In the genomic region with DNA sequence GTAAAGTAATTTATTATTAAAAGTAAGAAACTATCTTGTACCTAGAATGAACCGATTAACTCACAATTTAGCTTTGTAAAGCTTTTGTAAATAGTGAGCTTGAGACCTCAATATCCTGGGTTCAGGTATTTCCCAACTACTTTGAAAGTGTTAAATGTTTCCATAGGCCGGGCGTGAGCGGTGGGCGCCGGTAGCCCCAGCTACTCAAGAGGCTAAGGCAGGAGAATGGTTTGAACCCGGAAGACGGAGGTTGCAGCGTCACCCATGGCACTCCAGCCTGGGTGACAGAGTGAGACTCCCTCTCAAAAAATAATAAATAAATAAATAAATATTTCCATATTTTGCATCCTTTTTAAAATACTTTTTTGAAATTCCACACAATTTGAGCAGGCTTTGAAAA, we compare ENCODE assay signal across 2 cellular contexts.
TF ChIP-seq lines count a peak whose summit lies in the region.

No MANE protein-coding gene starts in this region.

TF ChIP-seq in WTC11, 78 proteins besides CTCF, POLR2A, EP300 and RAD21 (continued from another document):
- TF ChIP-seq PREB (CRISPR knock-in tag; IDR thresholded peaks at IDR 0.05; ENCODE audit: borderline replicate concordance), result no peak
- TF ChIP-seq NFE2L1 (CRISPR knock-in tag; IDR thresholded peaks at IDR 0.05), result no peak
- no peak for TF ChIP-seq GABPB1 (CRISPR knock-in tag; IDR thresholded peaks at IDR 0.05)
- TF ChIP-seq ZNF121 (CRISPR knock-in tag; IDR thresholded peaks at IDR 0.05), result no peak

TF ChIP-seq in HepG2, 621 proteins besides CTCF, POLR2A, EP300 and RAD21 (continued from another document):
- TF ChIP-seq, protein P1, sequence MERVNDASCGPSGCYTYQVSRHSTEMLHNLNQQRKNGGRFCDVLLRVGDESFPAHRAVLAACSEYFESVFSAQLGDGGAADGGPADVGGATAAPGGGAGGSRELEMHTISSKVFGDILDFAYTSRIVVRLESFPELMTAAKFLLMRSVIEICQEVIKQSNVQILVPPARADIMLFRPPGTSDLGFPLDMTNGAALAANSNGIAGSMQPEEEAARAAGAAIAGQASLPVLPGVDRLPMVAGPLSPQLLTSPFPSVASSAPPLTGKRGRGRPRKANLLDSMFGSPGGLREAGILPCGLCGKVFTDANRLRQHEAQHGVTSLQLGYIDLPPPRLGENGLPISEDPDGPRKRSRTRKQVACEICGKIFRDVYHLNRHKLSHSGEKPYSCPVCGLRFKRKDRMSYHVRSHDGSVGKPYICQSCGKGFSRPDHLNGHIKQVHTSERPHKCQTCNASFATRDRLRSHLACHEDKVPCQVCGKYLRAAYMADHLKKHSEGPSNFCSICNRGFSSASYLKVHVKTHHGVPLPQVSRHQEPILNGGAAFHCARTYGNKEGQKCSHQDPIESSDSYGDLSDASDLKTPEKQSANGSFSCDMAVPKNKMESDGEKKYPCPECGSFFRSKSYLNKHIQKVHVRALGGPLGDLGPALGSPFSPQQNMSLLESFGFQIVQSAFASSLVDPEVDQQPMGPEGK (CRISPR knock-in tag; IDR thresholded peaks at IDR 0.05), result no peak
- TF ChIP-seq HOXA7 (CRISPR knock-in tag; IDR thresholded peaks at IDR 0.05) (no peak), ETV5 (CRISPR knock-in tag; IDR thresholded peaks at IDR 0.05; ENCODE audit: borderline replicate concordance) (no peak), PHF21A (CRISPR knock-in tag; IDR thresholded peaks at IDR 0.05) (0 out of 2 replicates have a peak, but pooled peaks have one; percentile 6), NFIC (IDR thresholded peaks at IDR 0.05; ENCODE audit: low read length) (no peak), HIVEP1 (CRISPR knock-in tag; IDR thresholded peaks at IDR 0.05) (no peak), ZNF816 (CRISPR knock-in tag; IDR thresholded peaks at IDR 0.05; ENCODE audit: borderline replicate concordance) (no peak), ELF1 (CRISPR knock-in tag; IDR thresholded peaks at IDR 0.05) (peak; percentile 31; the same call in 1 of the 2 replicates), HCFC1 (IDR thresholded peaks at IDR 0.05; ENCODE audit: low read depth, low read length) (no peak), PRPF4 (IDR thresholded peaks at IDR 0.05; ENCODE audit: low read depth, low read length, poor library complexity, severe bottlenecking) (no peak), ZNF772 (CRISPR knock-in tag; IDR thresholded peaks at IDR 0.05) (no peak), REPIN1 (CRISPR knock-in tag; IDR thresholded peaks at IDR 0.05; ENCODE audit: borderline replicate concordance, low read depth) (no peak)
- TF ChIP-seq, protein P2, sequence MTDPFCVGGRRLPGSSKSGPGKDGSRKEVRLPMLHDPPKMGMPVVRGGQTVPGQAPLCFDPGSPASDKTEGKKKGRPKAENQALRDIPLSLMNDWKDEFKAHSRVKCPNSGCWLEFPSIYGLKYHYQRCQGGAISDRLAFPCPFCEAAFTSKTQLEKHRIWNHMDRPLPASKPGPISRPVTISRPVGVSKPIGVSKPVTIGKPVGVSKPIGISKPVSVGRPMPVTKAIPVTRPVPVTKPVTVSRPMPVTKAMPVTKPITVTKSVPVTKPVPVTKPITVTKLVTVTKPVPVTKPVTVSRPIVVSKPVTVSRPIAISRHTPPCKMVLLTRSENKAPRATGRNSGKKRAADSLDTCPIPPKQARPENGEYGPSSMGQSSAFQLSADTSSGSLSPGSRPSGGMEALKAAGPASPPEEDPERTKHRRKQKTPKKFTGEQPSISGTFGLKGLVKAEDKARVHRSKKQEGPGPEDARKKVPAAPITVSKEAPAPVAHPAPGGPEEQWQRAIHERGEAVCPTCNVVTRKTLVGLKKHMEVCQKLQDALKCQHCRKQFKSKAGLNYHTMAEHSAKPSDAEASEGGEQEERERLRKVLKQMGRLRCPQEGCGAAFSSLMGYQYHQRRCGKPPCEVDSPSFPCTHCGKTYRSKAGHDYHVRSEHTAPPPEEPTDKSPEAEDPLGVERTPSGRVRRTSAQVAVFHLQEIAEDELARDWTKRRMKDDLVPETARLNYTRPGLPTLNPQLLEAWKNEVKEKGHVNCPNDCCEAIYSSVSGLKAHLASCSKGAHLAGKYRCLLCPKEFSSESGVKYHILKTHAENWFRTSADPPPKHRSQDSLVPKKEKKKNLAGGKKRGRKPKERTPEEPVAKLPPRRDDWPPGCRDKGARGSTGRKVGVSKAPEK (CRISPR knock-in tag; IDR thresholded peaks at IDR 0.05; ENCODE audit: borderline replicate concordance), result no peak
- TF ChIP-seq, protein P3, sequence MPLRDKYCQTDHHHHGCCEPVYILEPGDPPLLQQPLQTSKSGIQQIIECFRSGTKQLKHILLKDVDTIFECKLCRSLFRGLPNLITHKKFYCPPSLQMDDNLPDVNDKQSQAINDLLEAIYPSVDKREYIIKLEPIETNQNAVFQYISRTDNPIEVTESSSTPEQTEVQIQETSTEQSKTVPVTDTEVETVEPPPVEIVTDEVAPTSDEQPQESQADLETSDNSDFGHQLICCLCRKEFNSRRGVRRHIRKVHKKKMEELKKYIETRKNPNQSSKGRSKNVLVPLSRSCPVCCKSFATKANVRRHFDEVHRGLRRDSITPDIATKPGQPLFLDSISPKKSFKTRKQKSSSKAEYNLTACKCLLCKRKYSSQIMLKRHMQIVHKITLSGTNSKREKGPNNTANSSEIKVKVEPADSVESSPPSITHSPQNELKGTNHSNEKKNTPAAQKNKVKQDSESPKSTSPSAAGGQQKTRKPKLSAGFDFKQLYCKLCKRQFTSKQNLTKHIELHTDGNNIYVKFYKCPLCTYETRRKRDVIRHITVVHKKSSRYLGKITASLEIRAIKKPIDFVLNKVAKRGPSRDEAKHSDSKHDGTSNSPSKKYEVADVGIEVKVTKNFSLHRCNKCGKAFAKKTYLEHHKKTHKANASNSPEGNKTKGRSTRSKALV (CRISPR knock-in tag; IDR thresholded peaks at IDR 0.05), result no peak
- TF ChIP-seq, protein P4, sequence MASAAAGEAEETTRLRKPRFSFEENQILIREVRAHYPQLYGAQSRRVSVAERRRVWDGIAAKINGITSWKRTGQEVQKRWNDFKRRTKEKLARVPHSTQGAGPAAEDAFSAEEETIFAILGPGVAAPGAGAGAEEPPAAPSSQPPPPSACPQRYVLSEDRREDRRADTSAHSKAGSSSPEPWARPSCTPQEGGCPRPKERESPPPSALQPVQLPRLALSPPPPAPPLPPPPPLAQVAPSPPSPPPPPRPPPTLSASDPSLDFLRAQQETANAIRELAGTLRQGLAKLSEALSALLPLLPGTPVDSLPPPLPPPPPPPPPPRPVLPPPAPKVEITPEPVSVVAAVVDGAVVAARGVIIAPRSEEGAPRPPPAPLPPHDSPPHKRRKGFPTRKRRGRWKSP (CRISPR knock-in tag; IDR thresholded peaks at IDR 0.05), result no peak
- TF ChIP-seq, protein P5, sequence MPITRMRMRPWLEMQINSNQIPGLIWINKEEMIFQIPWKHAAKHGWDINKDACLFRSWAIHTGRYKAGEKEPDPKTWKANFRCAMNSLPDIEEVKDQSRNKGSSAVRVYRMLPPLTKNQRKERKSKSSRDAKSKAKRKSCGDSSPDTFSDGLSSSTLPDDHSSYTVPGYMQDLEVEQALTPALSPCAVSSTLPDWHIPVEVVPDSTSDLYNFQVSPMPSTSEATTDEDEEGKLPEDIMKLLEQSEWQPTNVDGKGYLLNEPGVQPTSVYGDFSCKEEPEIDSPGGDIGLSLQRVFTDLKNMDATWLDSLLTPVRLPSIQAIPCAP (CRISPR knock-in tag; IDR thresholded peaks at IDR 0.05; ENCODE audit: low read depth), result no peak
